Comparison of ENCODE assay signal across 22 cellular contexts in the genomic region with DNA sequence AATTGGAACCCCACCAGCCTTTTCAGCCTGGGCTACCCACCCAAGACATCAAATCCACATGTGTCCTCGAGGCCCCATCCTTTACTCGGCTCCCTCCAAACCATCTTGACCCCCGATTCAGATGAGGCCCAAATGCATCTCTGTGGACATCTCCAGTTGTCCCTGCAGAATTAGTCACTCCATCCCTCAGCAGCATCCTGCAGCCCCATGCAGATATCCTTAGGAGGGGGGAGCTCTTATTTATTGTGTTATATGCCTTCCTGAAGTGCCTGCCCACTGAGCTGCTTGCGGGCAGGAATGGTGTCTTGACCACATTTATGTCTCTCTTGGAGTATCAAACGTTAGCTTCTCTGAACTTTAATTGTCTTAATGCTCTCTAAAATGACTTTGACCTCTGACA. TPM values are rescaled to one million over a fixed set of nuclear protein-coding genes. Genes with fewer than 3 reads are reported as not detected.
"Had no signal": no experiment of that assay in that cellular context is flagged by ENCODE, and none has a peak within 500 bp of the region (broad histone marks: within the 10 kb centered on the region; RNA-seq: fewer than 3 reads in every experiment).

No MANE protein-coding gene starts in this region.

- H3K4me3 Mint-ChIP-seq: activated naive CD8-positive, alpha-beta T cell treated with anti-CD3 and anti-CD28 coated beads for 36 hours; mesothelial cell of epicardium; stimulated activated memory B cell treated with anti-CD40 and anti-IgM and Interleukin-4, amounts not matched to agents 10 μg/mL and 1 μg/mL and 100 μg/mL, for 72 hours; T-cell had no signal

- DNase-seq: activated CD4-positive, alpha-beta T cell treated with anti-CD3 and anti-CD28 coated beads, Interleukin-2, amount 50 U/mL, for 4 hours; activated CD4-positive, CD25-positive, alpha-beta regulatory T cell treated with anti-CD3 and anti-CD28 coated beads, Interleukin-2, amount 50 U/mL, for 72 hours; activated naive CD4-positive, alpha-beta T cell; activated naive CD8-positive, alpha-beta T cell treated with anti-CD3 and anti-CD28 coated beads for 36 hours; amniotic stem cell; dorsolateral prefrontal cortex; foreskin keratinocyte; hippocampal formation; ovary; right lobe of liver; small intestine; stimulated activated CD4-positive, alpha-beta T cell treated with anti-CD3 and anti-CD28 coated beads, Interleukin-4, amount 100 ng/mL, for 4 hours; T-cell had no signal

- H3K9me3 ChIP-seq: ovary, right lobe of liver, thoracic aorta had no signal

- H3K4me3 ChIP-seq: dorsolateral prefrontal cortex, lung, ovary, right lobe of liver, thoracic aorta had no signal

- H3K27me3 Mint-ChIP-seq: activated naive CD8-positive, alpha-beta T cell treated with anti-CD3 and anti-CD28 coated beads for 36 hours; stimulated activated memory B cell treated with anti-CD40 and anti-IgM and Interleukin-4, amounts not matched to agents 10 μg/mL and 1 μg/mL and 100 μg/mL, for 72 hours; T-cell had no signal

- H3K27me3 ChIP-seq: dorsolateral prefrontal cortex, foreskin keratinocyte, ovary, right lobe of liver had no signal

- H3K9me3 Mint-ChIP-seq: activated naive CD8-positive, alpha-beta T cell treated with anti-CD3 and anti-CD28 coated beads for 36 hours; mesothelial cell of epicardium; stimulated activated memory B cell treated with anti-CD40 and anti-IgM and Interleukin-4, amounts not matched to agents 10 μg/mL and 1 μg/mL and 100 μg/mL, for 72 hours; T-cell had no signal

- H3K4me1 ChIP-seq: foreskin keratinocyte, right lobe of liver had no signal

- H3K36me3 ChIP-seq: ovary had no signal

- H3K4me1 Mint-ChIP-seq: stimulated activated memory B cell treated with anti-CD40 and anti-IgM and Interleukin-4, amounts not matched to agents 10 μg/mL and 1 μg/mL and 100 μg/mL, for 72 hours had no signal

- H3K27ac ChIP-seq: foreskin keratinocyte, ovary, right lobe of liver, thoracic aorta had no signal

- H3K27ac Mint-ChIP-seq: activated naive CD8-positive, alpha-beta T cell treated with anti-CD3 and anti-CD28 coated beads for 36 hours; stimulated activated memory B cell treated with anti-CD40 and anti-IgM and Interleukin-4, amounts not matched to agents 10 μg/mL and 1 μg/mL and 100 μg/mL, for 72 hours; T-cell had no signal

RNA-seq across cellular contexts. Expression of gene PRR15L, which starts 28.8 kb away (rescaled TPM):
- total RNA-seq: activated CD8-positive, alpha-beta memory T cell treated with anti-CD3 and anti-CD28 coated beads for 36 hours; activated naive CD8-positive, alpha-beta T cell treated with anti-CD3 and anti-CD28 coated beads for 36 hours; cardiac septum; fibroblast of lung; foreskin keratinocyte; pulmonary artery endothelial cell had no signal
- polyA plus RNA-seq: fibroblast of lung, foreskin keratinocyte, neural cell had no signal

RNA-seq across cellular contexts. Expression of gene COPZ2, which starts 51.1 kb away (rescaled TPM):
- polyA plus RNA-seq: neural cell had no signal
